ENCODE assay signal across 20 cellular contexts in genomic region chr12:47850153-47851084, GRCh38. TPM values are rescaled to one million over a fixed set of nuclear protein-coding genes. Genes with fewer than 3 reads are reported as not detected.
DNase-seq lines count a peak whose midpoint lies in the region; ATAC-seq and TF ChIP-seq lines count a peak whose summit lies in the region.
"Had no signal": no experiment of that assay in that cellular context is flagged by ENCODE, and none has a peak within 500 bp of the region (broad histone marks: within the 10 kb centered on the region; RNA-seq: fewer than 3 reads in every experiment).

No MANE protein-coding gene starts in this region.

- peak; percentile 32 for DNase-seq in GM23338 (ENCODE audit: low spot score)
- peak; percentile 83 for DNase-seq in IMR-90
- peak; percentile 46 to 53 for DNase-seq in erythroblast (lab: John Stamatoyannopoulos, UW)
- no peak for DNase-seq in stimulated activated naive B cell treated with anti-CD40 and anti-IgM and Interleukin-4, amounts not matched to agents 10 μg/mL and 1 μg/mL and 100 μg/mL, for 72 hours
- no peak for DNase-seq in aorta
- DNase-seq: brain microvascular endothelial cell, cortex of kidney, DMS79 treated with DMSO at 0.1 percent for 48 hours, foreskin melanocyte, left cardiac atrium, mucosa of descending colon, NCI-H1105 treated with DMSO at 0.1 percent for 48 hours, NCI-H2107, NCI-H526, SHP77, spleen had no signal

- BruUV-seq in IMR-90 (replicated peaks; lab: Mats Ljungman, UMichigan): no TSS peak

- H3K56ac ChIP-seq in IMR-90 (ENCODE audit: extremely low read depth, insufficient read depth, low read length): no peak overlapping the region; the same call in 1 of the 2 replicates

- H3K9ac ChIP-seq in IMR-90 (ENCODE audit: low read depth, low read length): peak overlapping the region; percentile 22

- 0% methylated on average over 1 of the region's 12 CpGs; no CpG with 5 or more reads in 1 of the 2 experiments for WGBS in IMR-90 (ENCODE audit: extremely low coverage in 2 of 2, insufficient read length in 1 of 2), 2 experiments
- 8 to 22% methylated on average over 3 to 9 of the region's 12 CpGs for WGBS in mesodermal cell (ENCODE audit: insufficient coverage in 2 of 2), 2 experiments
- 73 to 78% methylated on average over 12 of the region's 12 CpGs for WGBS in aorta, 2 donors

- H3K4ac ChIP-seq in IMR-90 (ENCODE audit: low read depth, low read length): peak overlapping the region; percentile 94

- no peak overlapping the region for H3K27ac Mint-ChIP-seq in GM23338
- H3K27ac Mint-ChIP-seq in stimulated activated naive B cell treated with anti-CD40 and anti-IgM and Interleukin-4, amounts not matched to agents 10 μg/mL and 1 μg/mL and 100 μg/mL, for 72 hours: no peak overlapping the region

- H3K23ac ChIP-seq in IMR-90 (ENCODE audit: low read depth, low read length): peak overlapping the region; percentile 93; the same call in 1 of the 2 replicates

- H3K4me3 ChIP-seq in GM23338 (no peak overlapping the region), IMR-90 (ENCODE audit: insufficient read depth, low read depth, low read length) (no peak overlapping the region), mesodermal cell (ENCODE audit: extremely low read depth, insufficient read depth, low read length, poor library complexity, severe bottlenecking) (no peak overlapping the region), aorta (ENCODE audit: low read length in 2 of 2) (no peak overlapping the region)
- H3K4me3 ChIP-seq: mucosa of descending colon, spleen, thoracic aorta had no signal

- TF ChIP-seq POLR2A in IMR-90 (IDR thresholded peaks at IDR 0.05; ENCODE audit: low read depth, low read length): no peak
- TF ChIP-seq POLR2A in erythroblast (IDR thresholded peaks at IDR 0.05; ENCODE audit: low read length): no peak

- no peak overlapping the region for H3K27ac ChIP-seq in GM23338 (ENCODE audit: low read depth)
- H3K27ac ChIP-seq in IMR-90 (ENCODE audit: insufficient read depth, low read length): peak overlapping the region; percentile 46; the same call in 1 of the 2 replicates
- H3K27ac ChIP-seq in mesodermal cell (ENCODE audit: low read depth, low read length, severe bottlenecking): peak overlapping the region; percentile 81
- no peak overlapping the region for H3K27ac ChIP-seq in aorta (ENCODE audit: low read depth in 1 of 2, low read length in 2 of 2)
- H3K27ac ChIP-seq: brain microvascular endothelial cell, spleen, thoracic aorta had no signal

- peak overlapping the region; percentile 25; the same call in 1 of the 3 replicates for H2BK15ac ChIP-seq in IMR-90 (ENCODE audit: low read depth, low read length)

- H3K27me3 ChIP-seq in GM23338 (ENCODE audit: insufficient read depth): no peaks in the 10 kb centered on the region
- H3K27me3 ChIP-seq in IMR-90 (ENCODE audit: control insufficient read depth, insufficient read depth, low read length): no peaks in the 10 kb centered on the region
- H3K27me3 ChIP-seq in aorta (ENCODE audit: control insufficient read depth in 1 of 2, insufficient read depth in 2 of 2, low read length in 1 of 2): no peaks in the 10 kb centered on the region
- H3K27me3 ChIP-seq: brain microvascular endothelial cell, spleen had no signal

- H3K36me3 Mint-ChIP-seq in GM23338 (ENCODE audit: low read depth): no peaks in the 10 kb centered on the region; the same call in 2 of the 3 replicates
- H3K36me3 Mint-ChIP-seq in stimulated activated naive B cell treated with anti-CD40 and anti-IgM and Interleukin-4, amounts not matched to agents 10 μg/mL and 1 μg/mL and 100 μg/mL, for 72 hours: peaks cover 40 to 70% of the 10 kb centered on the region in 2 donors

- H3K27me3 Mint-ChIP-seq in GM23338 (ENCODE audit: insufficient read depth, low read depth, poor library complexity): peaks cover 11% of the 10 kb centered on the region
- H3K27me3 Mint-ChIP-seq in stimulated activated naive B cell treated with anti-CD40 and anti-IgM and Interleukin-4, amounts not matched to agents 10 μg/mL and 1 μg/mL and 100 μg/mL, for 72 hours: no peaks in the 10 kb centered on the region

- intact Hi-C loops in IMR-90 (cut with micrococcal nuclease): loop anchor here (5.0 kb wide), 2 partner anchors 52 to 97 kb away; partner anchors contain the start of gene VDR
- intact Hi-C loops in aorta (cut with DNase I): no loop called here

- H3K36me3 ChIP-seq in GM23338 (ENCODE audit: insufficient read depth): no peaks in the 10 kb centered on the region
- peaks cover 7% of the 10 kb centered on the region; the same call in 1 of the 2 replicates for H3K36me3 ChIP-seq in IMR-90 (ENCODE audit: control insufficient read depth, insufficient read depth, low read length)
- H3K36me3 ChIP-seq in mesodermal cell (ENCODE audit: control insufficient read depth, insufficient read depth, low read length): no peaks in the 10 kb centered on the region
- no peaks in the 10 kb centered on the region for H3K36me3 ChIP-seq in aorta (ENCODE audit: control insufficient read depth in 1 of 2, insufficient read depth in 2 of 2, low read length in 1 of 2)
- H3K36me3 ChIP-seq: thoracic aorta had no signal

- peak overlapping the region; percentile 58 for H3K18ac ChIP-seq in IMR-90 (ENCODE audit: low read depth, low read length)

- H2BK20ac ChIP-seq in IMR-90 (ENCODE audit: low read depth, low read length): peak overlapping the region; percentile 70

- H3K9me3 ChIP-seq in IMR-90 (ENCODE audit: control insufficient read depth, insufficient read depth, low read length) (no peaks in the 10 kb centered on the region), mesodermal cell (ENCODE audit: control insufficient read depth, low read length) (no peaks in the 10 kb centered on the region), aorta (ENCODE audit: control insufficient read depth, low read length) (no peaks in the 10 kb centered on the region)
- H3K9me3 ChIP-seq: mucosa of descending colon, spleen, thoracic aorta had no signal

- H3K4me1 ChIP-seq in GM23338 (ENCODE audit: insufficient read depth) (no peaks in the 10 kb centered on the region), IMR-90 (ENCODE audit: control insufficient read depth, insufficient read depth, low read length) (peaks cover 21% of the 10 kb centered on the region), mesodermal cell (ENCODE audit: control insufficient read depth, insufficient read depth, low read length, poor library complexity, severe bottlenecking) (peaks cover 28% of the 10 kb centered on the region), aorta (ENCODE audit: control insufficient read depth in 1 of 2, insufficient read depth in 2 of 2, low read length in 2 of 2) (no peaks in the 10 kb centered on the region)
- H3K4me1 ChIP-seq: spleen had no signal

- no peak overlapping the region for H3K4me2 ChIP-seq in GM23338
- peak overlapping the region; percentile 33 for H3K4me2 ChIP-seq in IMR-90 (ENCODE audit: low read depth, low read length)

- H4K91ac ChIP-seq in IMR-90 (ENCODE audit: insufficient read depth, low read depth, low read length): peak overlapping the region; percentile 80

- H4K20me1 ChIP-seq in GM23338 (replicated peaks; ENCODE audit: insufficient read depth) (no peaks in the 10 kb centered on the region; the same call in none of the 2 replicates), IMR-90 (ENCODE audit: insufficient read depth, low read length) (no peaks in the 10 kb centered on the region)

- peak; percentile 43 for ATAC-seq in GM23338
- ATAC-seq in IMR-90 (ENCODE audit: low read depth): peak; percentile 79
- ATAC-seq in stimulated activated naive B cell treated with anti-CD40 and anti-IgM and Interleukin-4, amounts not matched to agents 10 μg/mL and 1 μg/mL and 100 μg/mL, for 72 hours (replicated peaks): no peak
- no peak for ATAC-seq in aorta (ENCODE audit: low FRiP score)
- no peak for ATAC-seq in GM21529 (IDR thresholded peaks at IDR 0.05; ENCODE audit: unreplicated experiment)
- ATAC-seq: left cardiac atrium, mucosa of descending colon had no signal

- H3K14ac ChIP-seq in IMR-90 (replicated peaks; ENCODE audit: low read depth, low read length): peak overlapping the region; percentile 77

- no peaks in the 10 kb centered on the region for H3F3A ChIP-seq in GM23338 (replicated peaks; ENCODE audit: low read depth)

- no peak overlapping the region; the same call in 1 of the 2 replicates for H4K5ac ChIP-seq in IMR-90 (ENCODE audit: low read depth, low read length)

- POLR2A ChIA-PET in IMR-90 (lab: Charles Lee; ENCODE audit: unreplicated experiment): no interaction called here

- H2AK5ac ChIP-seq in IMR-90 (ENCODE audit: low read depth, low read length): peak overlapping the region; percentile 91; the same call in 1 of the 2 replicates

- no peaks in the 10 kb centered on the region for H3K9me3 Mint-ChIP-seq in GM23338
- H3K9me3 Mint-ChIP-seq in stimulated activated naive B cell treated with anti-CD40 and anti-IgM and Interleukin-4, amounts not matched to agents 10 μg/mL and 1 μg/mL and 100 μg/mL, for 72 hours: no peaks in the 10 kb centered on the region
- H3K9me3 Mint-ChIP-seq: activated naive CD4-positive, alpha-beta T cell treated with anti-CD3 and anti-CD28 coated beads, Interleukin-2, amount 50 U/mL, for 72 hours had no signal

- CTCF ChIA-PET in IMR-90 (lab: Yijun Ruan, JAX): interaction anchor here (0.7 to 1.2 kb wide), 3 partner anchors 13 to 199 kb away, joined by 3 to 5 read pairs (median 3); no protein-coding TSS in a partner anchor

- H3K4me3 Mint-ChIP-seq in GM23338: peak overlapping the region; percentile 5; the same call in 1 of the 3 replicates
- no peak overlapping the region for H3K4me3 Mint-ChIP-seq in stimulated activated naive B cell treated with anti-CD40 and anti-IgM and Interleukin-4, amounts not matched to agents 10 μg/mL and 1 μg/mL and 100 μg/mL, for 72 hours

- H2BK5ac ChIP-seq in IMR-90 (ENCODE audit: low read depth, low read length, poor library complexity, severe bottlenecking): peak overlapping the region; percentile 14

- peaks cover 16% of the 10 kb centered on the region for H3K9me1 ChIP-seq in IMR-90 (ENCODE audit: insufficient read depth, low read length)

- dilution Hi-C loops in IMR-90 (cut with HindIII; ENCODE audit: low sequenced_read_pairs, unreplicated experiment): no loop called here

- peak overlapping the region; percentile 90 for H2BK120ac ChIP-seq in IMR-90 (ENCODE audit: low read depth, low read length)

- H2AK9ac ChIP-seq in IMR-90 (replicated peaks; ENCODE audit: low read depth, low read length, poor library complexity): peak overlapping the region; percentile 91

- no peak for TF ChIP-seq CTCF in GM23338 (conservative IDR thresholded peaks at IDR 0.05; ENCODE audit: low read depth in 2 of 2)
- no peak for TF ChIP-seq CTCF in IMR-90 (conservative IDR thresholded peaks at IDR 0.05; ENCODE audit: low read depth, low read length)

- no peaks in the 10 kb centered on the region for H3K79me2 ChIP-seq in GM23338 (replicated peaks; ENCODE audit: insufficient read depth)

- peaks cover 25% of the 10 kb centered on the region for H3K4me1 Mint-ChIP-seq in GM23338
- H3K4me1 Mint-ChIP-seq in stimulated activated naive B cell treated with anti-CD40 and anti-IgM and Interleukin-4, amounts not matched to agents 10 μg/mL and 1 μg/mL and 100 μg/mL, for 72 hours: no peaks in the 10 kb centered on the region

- H4K8ac ChIP-seq in IMR-90 (ENCODE audit: low read depth in 2 of 2, low read length in 2 of 2): peak overlapping the region in 1 of 2 experiments; percentile 78; a peak in 2 of 4 replicates

- in situ Hi-C loops in IMR-90 (cut with MboI; ENCODE audit: low sequenced_read_pairs): no loop called here

- peaks cover 0 to 12% of the 10 kb centered on the region in 2 experiments; a peak in 1 of 4 replicates for H3K79me1 ChIP-seq in IMR-90 (ENCODE audit: low read depth in 1 of 2, low read length in 2 of 2)

- H2AFZ ChIP-seq in GM23338: 0 out of 2 replicates have a peak overlapping the region, but pooled peaks have one; percentile 53
- peak overlapping the region; percentile 84 for H2AFZ ChIP-seq in IMR-90 (replicated peaks; ENCODE audit: low read length, poor library complexity)

- TF ChIP-seq RAD21 in IMR-90 (IDR thresholded peaks at IDR 0.05; ENCODE audit: low read length): no peak

- H3K9me2 ChIP-seq in GM23338 (ENCODE audit: insufficient read depth): peaks cover 3% of the 10 kb centered on the region

RNA-seq across cellular contexts. Expression of gene HDAC7, which starts 30.7 kb away (rescaled TPM):
- 55.1 and 60.1 TPM in 2 replicates for total RNA-seq in GM23338 (2014; rRNA removed; shearing (Covaris generic))
- polyA plus RNA-seq in GM23338 (2016; fragmentation: Nextera tagmentation; extraction: Ambion mirVana): 37.3 and 41.3 TPM in 2 replicates
- total RNA-seq in IMR-90 (2012; rRNA removed): 10.4 and 10.6 TPM in 2 replicates
- 64.7 and 65.1 TPM in 2 replicates for polyA plus RNA-seq in IMR-90 (2012; rRNA removed)
- polyA plus RNA-seq in IMR-90 (2012; cell fraction: cytosol; rRNA removed): 51.5 and 60.5 TPM in 2 replicates
- 183 and 377 TPM in 2 replicates for polyA plus RNA-seq in IMR-90 (2012; cell fraction: nucleus; rRNA removed; ENCODE audit: low replicate concordance)
- polyA plus RNA-seq in mesodermal cell (2013, experiment 1 of 2): 118 TPM
- polyA plus RNA-seq in mesodermal cell (2013, experiment 2 of 2): 98.0 TPM
- total RNA-seq in aorta: 100 to 1,000 TPM; 144 to 192 TPM
- polyA plus RNA-seq in aorta: 10 to 100 TPM; 17.0 to 93.4 TPM

RNA-seq across cellular contexts. Expression of gene VDR, which starts 54.4 kb away (rescaled TPM):
- total RNA-seq in GM23338 (2014; rRNA removed; shearing (Covaris generic)): 1.1 and 1.4 TPM in 2 replicates
- 0.35 and 0.37 TPM in 2 replicates for polyA plus RNA-seq in GM23338 (2016; fragmentation: Nextera tagmentation; extraction: Ambion mirVana)
- 3.9 and 5.4 TPM in 2 replicates for total RNA-seq in IMR-90 (2012; rRNA removed)
- 8.5 and 10.8 TPM in 2 replicates for polyA plus RNA-seq in IMR-90 (2012; rRNA removed)
- polyA plus RNA-seq in IMR-90 (2012; cell fraction: cytosol; rRNA removed): 6.0 and 8.5 TPM in 2 replicates
- 6.6 and 12.7 TPM in 2 replicates for polyA plus RNA-seq in IMR-90 (2012; cell fraction: nucleus; rRNA removed; ENCODE audit: low replicate concordance)
- 1.2 TPM for polyA plus RNA-seq in mesodermal cell (2013, experiment 1 of 2)
- 0.81 TPM for polyA plus RNA-seq in mesodermal cell (2013, experiment 2 of 2)
- 1 to 10 TPM; 7.9 to 9.3 TPM for total RNA-seq in aorta
- 1 to 10 TPM; 2.2 to 7.0 TPM for polyA plus RNA-seq in aorta

Comparison
In these comparisons a context has a peak if more than half of its experiments do, and no peak if none do; other contexts are left out.
1. ATAC-seq: peak in GM23338 (single experiment) and IMR-90 (single experiment); none in stimulated activated naive B cell treated with anti-CD40 and anti-IgM and Interleukin-4, amounts not matched to agents 10 μg/mL and 1 μg/mL and 100 μg/mL, for 72 hours (0 of 2), aorta (single experiment) and GM21529 (single experiment).
2. DNase-seq: peak in GM23338 (single experiment), IMR-90 (single experiment) and erythroblast (2 of 2); none in stimulated activated naive B cell treated with anti-CD40 and anti-IgM and Interleukin-4, amounts not matched to agents 10 μg/mL and 1 μg/mL and 100 μg/mL, for 72 hours (single experiment) and aorta (0 of 2).
3. H3K27ac ChIP-seq: peak in IMR-90 (single experiment) and mesodermal cell (single experiment); none in GM23338 (single experiment) and aorta (0 of 2).